ENCODE assay signal across 24 cellular contexts in the genomic region with DNA sequence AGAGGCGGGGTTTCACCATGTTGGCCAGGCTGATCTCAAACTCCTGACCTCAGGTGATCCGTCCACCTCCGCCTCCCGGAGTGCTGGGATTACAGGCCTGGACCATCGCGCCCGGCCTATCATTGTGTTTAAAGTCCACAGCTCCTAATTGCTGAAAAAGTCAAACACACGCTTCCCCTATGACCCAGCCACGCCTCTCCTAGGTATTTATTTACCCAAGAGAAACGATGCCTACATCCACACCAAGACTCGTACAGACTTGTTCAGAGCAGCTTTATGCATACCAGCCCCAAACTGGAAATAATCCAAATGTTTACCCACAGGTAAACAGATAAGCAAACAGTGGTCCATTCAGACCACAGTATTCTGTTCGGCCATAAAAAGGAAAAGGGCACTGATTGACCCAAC. TPM values are rescaled to one million over a fixed set of nuclear protein-coding genes. Genes with fewer than 3 reads are reported as not detected.
DNase-seq lines count a peak whose midpoint lies in the region; ATAC-seq and TF ChIP-seq lines count a peak whose summit lies in the region.
"Had no signal": no experiment of that assay in that cellular context is flagged by ENCODE, and none has a peak within 500 bp of the region (broad histone marks: within the 10 kb centered on the region; RNA-seq: fewer than 3 reads in every experiment).

No MANE protein-coding gene starts in this region.

- intact Hi-C loops in body of pancreas (cut with DNase I) = no loop called here

- H3K4me3 Mint-ChIP-seq in endothelial cell (ENCODE audit: unreplicated experiment) = no peak overlapping the region
- H3K4me3 Mint-ChIP-seq: activated naive CD4-positive, alpha-beta T cell treated with anti-CD3 and anti-CD28 coated beads for 36 hours; H9; naive thymus-derived CD4-positive, alpha-beta T cell; stimulated activated effector memory CD8-positive, alpha-beta T cell treated with anti-CD3 and anti-CD28 coated beads, Interleukin-12 subunit alpha, Interleukin-12 subunit beta, amount 100 ng/mL, for 72 hours had no signal

- H3K27ac ChIP-seq in body of pancreas = no peak overlapping the region
- H3K27ac ChIP-seq in upper lobe of left lung = no peak overlapping the region
- H3K27ac ChIP-seq: gastrocnemius medialis, thyroid gland had no signal

- no peaks in the 10 kb centered on the region for H3K9me3 ChIP-seq in body of pancreas
- no peaks in the 10 kb centered on the region for H3K9me3 ChIP-seq in upper lobe of left lung
- H3K9me3 ChIP-seq: BE2C, gastrocnemius medialis, thyroid gland had no signal

- no peaks in the 10 kb centered on the region for H3K36me3 Mint-ChIP-seq in endothelial cell (ENCODE audit: low read depth, unreplicated experiment)
- H3K36me3 Mint-ChIP-seq: naive thymus-derived CD4-positive, alpha-beta T cell; stimulated activated effector memory CD8-positive, alpha-beta T cell treated with anti-CD3 and anti-CD28 coated beads, Interleukin-12 subunit alpha, Interleukin-12 subunit beta, amount 100 ng/mL, for 72 hours had no signal

- H3K4me1 ChIP-seq in body of pancreas (no peaks in the 10 kb centered on the region), upper lobe of left lung (peaks cover 0 to 3% (median 0%) of the 10 kb centered on the region in 4 donors)
- H3K4me1 ChIP-seq: BE2C, thyroid gland had no signal

- H3K4me1 Mint-ChIP-seq in endothelial cell (ENCODE audit: unreplicated experiment) = no peaks in the 10 kb centered on the region
- H3K4me1 Mint-ChIP-seq: naive thymus-derived CD4-positive, alpha-beta T cell; stimulated activated effector memory CD8-positive, alpha-beta T cell treated with anti-CD3 and anti-CD28 coated beads, Interleukin-12 subunit alpha, Interleukin-12 subunit beta, amount 100 ng/mL, for 72 hours had no signal

- peak; percentile 47 for ATAC-seq in body of pancreas
- ATAC-seq in upper lobe of left lung (ENCODE audit: low FRiP score in 2 of 2) = no peak
- ATAC-seq: gastrocnemius medialis; naive thymus-derived CD4-positive, alpha-beta T cell; Right ventricle myocardium inferior; stimulated activated effector memory CD8-positive, alpha-beta T cell treated with anti-CD3 and anti-CD28 coated beads, Interleukin-12 subunit alpha, Interleukin-12 subunit beta, amount 100 ng/mL, for 72 hours had no signal

- 15 to 28% methylated on average over 12 of the region's 12 CpGs for WGBS in body of pancreas, 2 donors
- 33 to 50% methylated on average over 12 of the region's 12 CpGs for WGBS in upper lobe of left lung, 2 donors

- CTCF ChIA-PET in GM10248 (lab: Yijun Ruan, JAX) = no interaction called here

- no peaks in the 10 kb centered on the region for H3K27me3 ChIP-seq in body of pancreas
- H3K27me3 ChIP-seq in upper lobe of left lung = no peaks in the 10 kb centered on the region
- H3K27me3 ChIP-seq: BE2C had no signal

- TF ChIP-seq POLR2A in body of pancreas (IDR thresholded peaks at IDR 0.05) (no peak), upper lobe of left lung (IDR thresholded peaks at IDR 0.05) (no peak)

- TF ChIP-seq EP300 in upper lobe of left lung (IDR thresholded peaks at IDR 0.05) = no peak

- DNase-seq in DMS153 treated with DMSO at 0.1 percent for 48 hours (lab: John Stamatoyannopoulos, UW; ENCODE audit: unreplicated experiment) (peak; percentile 34), HT-29 (ENCODE audit: low spot score) (peak; percentile 38), body of pancreas (peak in 1 of 4 donors; percentile 14), mucosa of gallbladder (ENCODE audit: low spot score) (peak; percentile 17), endothelial cell (ENCODE audit: low spot score) (no peak), upper lobe of left lung (no peak), GM10248 (ENCODE audit: extremely low spot score) (no peak)
- DNase-seq: activated CD4-positive, alpha-beta T cell treated with anti-CD3 and anti-CD28 coated beads, Interleukin-2, amount 50 U/mL, for 48 hours; activated naive CD4-positive, alpha-beta T cell treated with anti-CD3 and anti-CD28 coated beads for 36 hours; activated T-cell treated with anti-CD3 and anti-CD28 coated beads, Interleukin-2, amount 50 U/mL, for 1 hour; aorta; BE2C; DMS53; gastrocnemius medialis; H9; naive thymus-derived CD4-positive, alpha-beta T cell; NCI-H1930; posterior cingulate gyrus; stimulated activated CD4-positive, alpha-beta T cell treated with anti-CD3 and anti-CD28 coated beads, Interleukin-12 subunit alpha, Interleukin-12 subunit beta, amount 100 ng/mL, for 4 hours; thyroid gland had no signal

- peaks cover 7% of the 10 kb centered on the region for H3K27me3 Mint-ChIP-seq in endothelial cell (ENCODE audit: unreplicated experiment)

- H3K4me3 ChIP-seq in body of pancreas = no peak overlapping the region
- H3K4me3 ChIP-seq in upper lobe of left lung = no peak overlapping the region
- H3K4me3 ChIP-seq: gastrocnemius medialis, lung, thyroid gland had no signal

- TF ChIP-seq CTCF in body of pancreas (IDR thresholded peaks at IDR 0.05) (no peak), endothelial cell (IDR thresholded peaks at IDR 0.05; ENCODE audit: unreplicated experiment) (no peak), upper lobe of left lung (IDR thresholded peaks at IDR 0.05) (no peak), GM10248 (IDR thresholded peaks at IDR 0.05; ENCODE audit: control extremely low read depth, extremely low read depth, low read depth, missing control alignments) (no peak)

- H3K27ac Mint-ChIP-seq in endothelial cell (ENCODE audit: unreplicated experiment) = no peak overlapping the region
- H3K27ac Mint-ChIP-seq: activated naive CD4-positive, alpha-beta T cell treated with anti-CD3 and anti-CD28 coated beads for 36 hours; H9; naive thymus-derived CD4-positive, alpha-beta T cell; stimulated activated effector memory CD8-positive, alpha-beta T cell treated with anti-CD3 and anti-CD28 coated beads, Interleukin-12 subunit alpha, Interleukin-12 subunit beta, amount 100 ng/mL, for 72 hours had no signal

- H3K36me3 ChIP-seq in body of pancreas (replicated peaks in 1 of 2; ENCODE audit: insufficient read depth in 1 of 2, low read depth in 2 of 2) = no peaks in the 10 kb centered on the region
- no peaks in the 10 kb centered on the region for H3K36me3 ChIP-seq in upper lobe of left lung
- H3K36me3 ChIP-seq: BE2C, gastrocnemius medialis, thyroid gland had no signal

- H3K9me3 Mint-ChIP-seq in endothelial cell (ENCODE audit: unreplicated experiment) = no peaks in the 10 kb centered on the region
- H3K9me3 Mint-ChIP-seq: activated naive CD4-positive, alpha-beta T cell treated with anti-CD3 and anti-CD28 coated beads for 36 hours; H9; naive thymus-derived CD4-positive, alpha-beta T cell; stimulated activated effector memory CD8-positive, alpha-beta T cell treated with anti-CD3 and anti-CD28 coated beads, Interleukin-12 subunit alpha, Interleukin-12 subunit beta, amount 100 ng/mL, for 72 hours had no signal

- POLR2A ChIA-PET in GM10248 (lab: Yijun Ruan, JAX) = interaction anchor here (0.6 kb wide), 1 partner anchor 219 kb away, joined by 5 read pairs; no protein-coding TSS in a partner anchor

RNA-seq across cellular contexts. Expression of gene ZNRF4, which starts 15.1 kb away (rescaled TPM):
- not detected in 2 replicates for total RNA-seq in HT-29 (2014; rRNA removed; shearing (Covaris generic))
- total RNA-seq in body of pancreas = not detected
- not detected for total RNA-seq in mucosa of gallbladder
- not detected for total RNA-seq in endothelial cell (ENCODE audit: unreplicated experiment)
- total RNA-seq in upper lobe of left lung = not detected
- total RNA-seq: activated naive CD4-positive, alpha-beta T cell treated with anti-CD3 and anti-CD28 coated beads for 36 hours; aorta; gastrocnemius medialis; H9; LHCN-M2; lung; naive thymus-derived CD4-positive, alpha-beta T cell; Right ventricle myocardium inferior had no signal

Comparison
In these comparisons a context has a peak if more than half of its experiments do, and no peak if none do; other contexts are left out.
1. DNase-seq: peak in DMS153 treated with DMSO at 0.1 percent for 48 hours (single experiment), HT-29 (single experiment) and mucosa of gallbladder (single experiment); none in endothelial cell (single experiment), upper lobe of left lung (0 of 2) and GM10248 (single experiment).